19 cellular contexts compared by ENCODE assay signal in genomic region chr3:61915296-61915695, GRCh38.
DNase-seq lines count a peak whose midpoint lies in the region; ATAC-seq, FAIRE-seq and TF ChIP-seq lines count a peak whose summit lies in the region.
"Had no signal": no experiment of that assay in that cellular context is flagged by ENCODE, and none has a peak within 500 bp of the region (broad histone marks: within the 10 kb centered on the region; RNA-seq: fewer than 3 reads in every experiment).

No MANE protein-coding gene starts in this region.

- intact Hi-C loops in GM12878 (cut with micrococcal nuclease; ENCODE audit: unreplicated experiment), result loop anchor here (10.0 kb wide), 1 partner anchor 280 kb away; no protein-coding TSS in a partner anchor
- intact Hi-C loops in gastrocnemius medialis (cut with DNase I; ENCODE audit: low total_unique reads), result no loop called here
- intact Hi-C loops in ascending aorta (cut with DNase I), result no loop called here
- intact Hi-C loops in left colon (cut with DNase I, micrococcal nuclease), result no loop called here

- H3K79me2 ChIP-seq in GM12878 (ENCODE audit: control insufficient read depth, insufficient read depth, low read length), result no peaks in the 10 kb centered on the region

- H3K4me1 ChIP-seq in HEK293 (ENCODE audit: control insufficient read depth, insufficient read depth, low read length), result no peaks in the 10 kb centered on the region; the same call in 1 of the 2 replicates
- 0 out of 2 replicates have a peak, but pooled peaks cover 4% of the 10 kb centered on the region for H3K4me1 ChIP-seq in GM12878 (ENCODE audit: control insufficient read depth, insufficient read depth, low read length)
- H3K4me1 ChIP-seq in gastrocnemius medialis, result peaks cover 46 to 56% of the 10 kb centered on the region in 2 donors
- peaks cover 0 to 7% of the 10 kb centered on the region in 2 donors for H3K4me1 ChIP-seq in ascending aorta

- no peaks in the 10 kb centered on the region for H3K27me3 Mint-ChIP-seq in nephron (ENCODE audit: low read depth)

- 0 out of 4 replicates have a peak, but pooled peaks cover 0 to 2% of the 10 kb centered on the region in 2 experiments for H3K27me3 ChIP-seq in GM12878 (replicated peaks in 1 of 2; ENCODE audit: control insufficient read depth in 2 of 2, insufficient read depth in 2 of 2, low read length in 1 of 2)
- H3K27me3 ChIP-seq in gastrocnemius medialis, result no peaks in the 10 kb centered on the region
- no peaks in the 10 kb centered on the region for H3K27me3 ChIP-seq in ascending aorta

- WGBS in GM12878 (ENCODE audit: insufficient coverage, insufficient replicate concordance, low lambda C conversion rate, missing lambda C conversion rate), result 43% methylated on average over 3 of the region's 3 CpGs

- RAD21 ChIA-PET in GM12878 (lab: Charles Lee; ENCODE audit: unreplicated experiment), result interaction anchor here (1.3 to 4.7 kb wide), 5 partner anchors 11 to 350 kb away, joined by 4 to 32 read pairs (median 8); no protein-coding TSS in a partner anchor

- no peaks in the 10 kb centered on the region for H3K36me3 Mint-ChIP-seq in nephron (ENCODE audit: low read depth)
- H3K36me3 Mint-ChIP-seq: CD4-positive, alpha-beta memory T cell had no signal

- in situ Hi-C loops in GM12878 (cut with MboI) (no loop called here), gastrocnemius medialis (cut with MboI; ENCODE audit: low sequenced_read_pairs in 4 of 4) (no loop called here)

- no TSS peak for BruUV-seq in GM12878 (replicated peaks; lab: Mats Ljungman, UMichigan)

- H3K27ac Mint-ChIP-seq in nephron, result peak overlapping the region in 2 of 3 experiments; percentile 22 to 44
- H3K27ac Mint-ChIP-seq: CD4-positive, alpha-beta memory T cell; HFFc6 had no signal

- H3K9me3 Mint-ChIP-seq in nephron, result no peaks in the 10 kb centered on the region
- H3K9me3 Mint-ChIP-seq: HFFc6 had no signal

- no peak overlapping the region for H3K4me3 ChIP-seq in HEK293 (ENCODE audit: low read depth, low read length)
- no peak overlapping the region for H3K4me3 ChIP-seq in GM12878
- no peak overlapping the region for H3K4me3 ChIP-seq in gastrocnemius medialis
- H3K4me3 ChIP-seq in ascending aorta, result no peak overlapping the region
- H3K4me3 ChIP-seq: GM23248 had no signal

- H2AFZ ChIP-seq in GM12878 (ENCODE audit: control insufficient read depth, low read depth, low read length), result no peak overlapping the region
- H2AFZ ChIP-seq: GM23248 had no signal

- no peak for TF ChIP-seq CTCF in HEK293 (tag by site-specific recombination; IDR thresholded peaks at IDR 0.05)
- TF ChIP-seq CTCF in GM12878 (IDR thresholded peaks at IDR 0.05 in 2 of 3, conservative IDR thresholded peaks at IDR 0.05 in 1 of 3; ENCODE audit: control insufficient read depth in 2 of 3, extremely low read depth in 1 of 3, insufficient read depth in 1 of 3, low read depth in 3 of 3, low read length in 3 of 3), result no peak
- TF ChIP-seq CTCF in nephron (IDR thresholded peaks at IDR 0.05; ENCODE audit: unreplicated experiment in 3 of 3), result no peak
- no peak for TF ChIP-seq CTCF in gastrocnemius medialis (IDR thresholded peaks at IDR 0.05 in 4 of 5, conservative IDR thresholded peaks at IDR 0.05 in 1 of 5)
- TF ChIP-seq CTCF in ascending aorta (IDR thresholded peaks at IDR 0.05), result no peak

- TF ChIP-seq RAD21 in GM12878 (IDR thresholded peaks at IDR 0.05; ENCODE audit: insufficient read depth, low read depth, low read length), result no peak

- H3K4me3 Mint-ChIP-seq in nephron, result no peak overlapping the region
- H3K4me3 Mint-ChIP-seq: CD4-positive, alpha-beta memory T cell; HFFc6 had no signal

- TF ChIP-seq POLR2A in GM12878 (IDR thresholded peaks at IDR 0.05; ENCODE audit: low read depth, low read length), result no peak
- TF ChIP-seq POLR2A in gastrocnemius medialis (IDR thresholded peaks at IDR 0.05), result no peak

- CTCF ChIA-PET in HEK293 (lab: Yijun Ruan, JAX) (no interaction called here), GM12878 (lab: Yijun Ruan, JAX) (interaction anchor here (0.6 to 8.0 kb wide), 11 partner anchors 11 to 273 kb away, joined by 3 to 55 read pairs (median 4); no protein-coding TSS in a partner anchor)

- no peak for DNase-seq in GM12878 (ENCODE audit: low read depth, low spot score)
- DNase-seq in gastrocnemius medialis, result no peak
- DNase-seq in activated gamma-delta T cell treated with Interleukin-2 at 50 U/mL for 16 hours, result no peak
- DNase-seq in ascending aorta (ENCODE audit: low spot score in 2 of 2), result no peak
- DNase-seq in left colon, result no peak
- DNase-seq: C1 segment of cervical spinal cord; Calu3; CD4-positive, alpha-beta memory T cell; COR-L47; DND-41; GM23248; H7; HFFc6 had no signal

- TF ChIP-seq EP300 in GM12878 (IDR thresholded peaks at IDR 0.05; ENCODE audit: borderline replicate concordance in 1 of 2, control insufficient read depth in 1 of 2, low read depth in 2 of 2, low read length in 2 of 2), result no peak

- H3K36me3 ChIP-seq in HEK293 (ENCODE audit: control insufficient read depth in 2 of 2, insufficient read depth in 1 of 2, low read length in 2 of 2), result no peaks in the 10 kb centered on the region
- no peaks in the 10 kb centered on the region for H3K36me3 ChIP-seq in GM12878 (ENCODE audit: control insufficient read depth in 2 of 2, insufficient read depth in 2 of 2, low read length in 1 of 2)
- no peaks in the 10 kb centered on the region for H3K36me3 ChIP-seq in gastrocnemius medialis
- no peaks in the 10 kb centered on the region for H3K36me3 ChIP-seq in ascending aorta

- no peak for ATAC-seq in GM12878
- ATAC-seq in gastrocnemius medialis, result peak in 1 of 2 donors; percentile 54
- ATAC-seq in left colon, result no peak
- ATAC-seq: HCT116 had no signal

- no peak overlapping the region for H3K4me2 ChIP-seq in GM12878 (ENCODE audit: control insufficient read depth, insufficient read depth)

- POLR2A ChIA-PET in HEK293 (lab: Yijun Ruan, JAX) (no interaction called here), GM12878 (lab: Charles Lee) (interaction anchor here (0.8 to 1.6 kb wide), 5 partner anchors 9 to 25 kb away, joined by 3 to 4 read pairs (median 3); no protein-coding TSS in a partner anchor)

- no peaks in the 10 kb centered on the region for H4K20me1 ChIP-seq in GM12878 (ENCODE audit: control insufficient read depth, insufficient read depth)

- H3K9ac ChIP-seq in GM12878 (ENCODE audit: control insufficient read depth, insufficient read depth, low read length), result no peak overlapping the region
- H3K9ac ChIP-seq: GM23248 had no signal

- SMC1A ChIA-PET in GM12878 (lab: Charles Lee; ENCODE audit: uncharacterized antibody, unreplicated experiment), result interaction anchor here (0.6 to 15.4 kb wide), 14 partner anchors 9 to 350 kb away, joined by 3 to 159 read pairs (median 5); no protein-coding TSS in a partner anchor

- H3K9me3 ChIP-seq in HEK293 (ENCODE audit: control insufficient read depth, insufficient read depth, low read depth, low read length) (no peaks in the 10 kb centered on the region), GM12878 (replicated peaks; ENCODE audit: control insufficient read depth, insufficient read depth, low read length) (no peaks in the 10 kb centered on the region), gastrocnemius medialis (no peaks in the 10 kb centered on the region), ascending aorta (no peaks in the 10 kb centered on the region)

- H3K27ac ChIP-seq in HEK293 (ENCODE audit: extremely low read depth, low read depth, low read length) (no peak overlapping the region), GM12878 (ENCODE audit: control insufficient read depth, insufficient read depth) (no peak overlapping the region), gastrocnemius medialis (peak overlapping the region in 3 of 4 donors; percentile 3 to 74 (median 73)), ascending aorta (no peak overlapping the region)
- H3K27ac ChIP-seq: GM23248 had no signal

- no peak for FAIRE-seq in GM12878 (lab: Jason Lieb, UNC)
- FAIRE-seq: G401.6, GM19239, H1 had no signal

- H3K4me1 Mint-ChIP-seq in nephron, result peaks cover 32% of the 10 kb centered on the region
- H3K4me1 Mint-ChIP-seq: CD4-positive, alpha-beta memory T cell had no signal

TF ChIP-seq in HEK293, 187 proteins besides CTCF, POLR2A, EP300 and RAD21:
- TF ChIP-seq ZNF155 (tag by site-specific recombination; IDR thresholded peaks at IDR 0.05) (no peak), ZNF366 (tag by site-specific recombination; conservative IDR thresholded peaks at IDR 0.05) (0 out of 2 replicates have a peak, but pooled peaks have one; percentile 22), EGR2 (tag by site-specific recombination; IDR thresholded peaks at IDR 0.05; ENCODE audit: low read depth) (no peak)

TF ChIP-seq in GM12878, 131 proteins besides CTCF, POLR2A, EP300 and RAD21 (continues in another document):
- TF ChIP-seq NFYA (IDR thresholded peaks at IDR 0.05; ENCODE audit: borderline replicate concordance, low read depth, low read length) (no peak), POLR2AphosphoS2 (IDR thresholded peaks at IDR 0.05; ENCODE audit: low read depth, low read length) (no peak), SUZ12 (IDR thresholded peaks at IDR 0.05; ENCODE audit: unreplicated experiment) (no peak), ZBTB40 (IDR thresholded peaks at IDR 0.05; ENCODE audit: borderline replicate concordance) (peak; percentile 58; the same call in 1 of the 2 replicates), MYB (IDR thresholded peaks at IDR 0.05; ENCODE audit: borderline replicate concordance, low read depth, low read length) (no peak)

Comparison
In these comparisons a context has a peak if more than half of its experiments do, and no peak if none do; other contexts are left out.
1. H3K27ac ChIP-seq: peak in gastrocnemius medialis (3 of 4); none in HEK293 (single experiment), GM12878 (single experiment) and ascending aorta (0 of 2).